ENCODE assay signal across 15 cellular contexts in genomic region chr14:59087240-59087639, GRCh38.
A peak's percentile ranks its signal among the peaks of the same experiment; 100 is the strongest.
DNase-seq lines count a peak whose midpoint lies in the region; TF ChIP-seq lines count a peak whose summit lies in the region.
"Had no signal": no experiment of that assay in that cellular context is flagged by ENCODE, and none has a peak within 500 bp of the region (broad histone marks: within the 10 kb centered on the region; RNA-seq: fewer than 3 reads in every experiment).

No MANE protein-coding gene starts in this region.

- CTCF ChIA-PET in Caco-2 (lab: Charles Lee) = no interaction called here
- CTCF ChIA-PET in activated naive CD4-positive, alpha-beta T cell treated with anti-CD3 and anti-CD28 coated beads, Interleukin-2, amount 10 ng/mL, durations not matched to agents 7 days and 5 days (lab: Charles Lee) = no interaction called here

- no TSS peak for BruUV-seq in Caco-2 (replicated peaks; lab: Mats Ljungman, UMichigan)

- H3K4me3 ChIP-seq in Caco-2 (ENCODE audit: low read depth, low read length) = no peak overlapping the region
- H3K4me3 ChIP-seq: HAP-1 had no signal

- H3K4me1 Mint-ChIP-seq in Caco-2 (ENCODE audit: low read depth, unreplicated experiment) (peaks cover 13% of the 10 kb centered on the region), brain (peaks cover 34% of the 10 kb centered on the region)
- H3K4me1 Mint-ChIP-seq in activated naive CD4-positive, alpha-beta T cell treated with anti-CD3 and anti-CD28 coated beads, Interleukin-2, amount 10 ng/mL, durations not matched to agents 7 days and 5 days = no peaks in the 10 kb centered on the region
- H3K4me1 Mint-ChIP-seq: CD4-positive, alpha-beta memory T cell had no signal

- no peaks in the 10 kb centered on the region for H3K9me3 ChIP-seq in Caco-2
- H3K9me3 ChIP-seq: HAP-1 had no signal

- H3K27me3 ChIP-seq in Caco-2 (replicated peaks; ENCODE audit: control insufficient read depth, insufficient read depth, low read length) = no peaks in the 10 kb centered on the region

- H3K27ac Mint-ChIP-seq in Caco-2 (ENCODE audit: unreplicated experiment) (no peak overlapping the region), brain (peak overlapping the region in 3 of 5 experiments; percentile 43 to 86 (median 83))
- no peak overlapping the region for H3K27ac Mint-ChIP-seq in activated naive CD4-positive, alpha-beta T cell treated with anti-CD3 and anti-CD28 coated beads, Interleukin-2, amount 10 ng/mL, durations not matched to agents 7 days and 5 days
- H3K27ac Mint-ChIP-seq: CD4-positive, alpha-beta memory T cell; HFFc6 had no signal

- POLR2A ChIA-PET in Caco-2 (lab: Charles Lee) = no interaction called here

- intact Hi-C loops in Caco-2 (cut with micrococcal nuclease; ENCODE audit: unreplicated experiment) = no loop called here

- peak overlapping the region; percentile 25 for H3K4me3 Mint-ChIP-seq in Caco-2 (ENCODE audit: unreplicated experiment)
- no peak overlapping the region for H3K4me3 Mint-ChIP-seq in brain
- H3K4me3 Mint-ChIP-seq in activated naive CD4-positive, alpha-beta T cell treated with anti-CD3 and anti-CD28 coated beads, Interleukin-2, amount 10 ng/mL, durations not matched to agents 7 days and 5 days = no peak overlapping the region
- H3K4me3 Mint-ChIP-seq: CD4-positive, alpha-beta memory T cell; HFFc6 had no signal

- no peak for TF ChIP-seq CTCF in Caco-2 (IDR thresholded peaks at IDR 0.05; ENCODE audit: insufficient read depth in 1 of 2, low read depth in 1 of 2, low read length in 1 of 2, severe bottlenecking in 1 of 2, unreplicated experiment in 1 of 2)
- TF ChIP-seq CTCF in brain (conservative IDR thresholded peaks at IDR 0.05) = no peak

- DNase-seq in Caco-2 (no peak), MV-4-11 (lab: John Stamatoyannopoulos, UW) (peak; percentile 52), UCSD-AML1 (lab: John Stamatoyannopoulos, UW; ENCODE audit: unreplicated experiment) (no peak), NCI-H345 treated with DMSO at 0.1 percent for 48 hours (lab: John Stamatoyannopoulos, UW; ENCODE audit: unreplicated experiment) (no peak)
- no peak for DNase-seq in activated naive CD4-positive, alpha-beta T cell treated with anti-CD3 and anti-CD28 coated beads, Interleukin-2, amount 10 ng/mL, durations not matched to agents 7 days and 5 days
- DNase-seq: 8988T; C1 segment of cervical spinal cord; CD4-positive, alpha-beta memory T cell; DMS79; EL; GDM1; GOT3; HFFc6 had no signal

- H3K9me3 Mint-ChIP-seq in Caco-2 (ENCODE audit: unreplicated experiment) (no peaks in the 10 kb centered on the region), brain (peaks cover 0 to 3% (median 0%) of the 10 kb centered on the region in 5 experiments)
- no peaks in the 10 kb centered on the region for H3K9me3 Mint-ChIP-seq in activated naive CD4-positive, alpha-beta T cell treated with anti-CD3 and anti-CD28 coated beads, Interleukin-2, amount 10 ng/mL, durations not matched to agents 7 days and 5 days
- H3K9me3 Mint-ChIP-seq: CD4-positive, alpha-beta memory T cell; HFFc6 had no signal

- peaks cover 8% of the 10 kb centered on the region for H3K4me1 ChIP-seq in Caco-2
- H3K4me1 ChIP-seq: HAP-1 had no signal

- H3K36me3 Mint-ChIP-seq in Caco-2 (ENCODE audit: insufficient read depth, unreplicated experiment) (no peaks in the 10 kb centered on the region), brain (no peaks in the 10 kb centered on the region)
- H3K36me3 Mint-ChIP-seq in activated naive CD4-positive, alpha-beta T cell treated with anti-CD3 and anti-CD28 coated beads, Interleukin-2, amount 10 ng/mL, durations not matched to agents 7 days and 5 days = no peaks in the 10 kb centered on the region
- H3K36me3 Mint-ChIP-seq: CD4-positive, alpha-beta memory T cell had no signal

- no peaks in the 10 kb centered on the region for H3K36me3 ChIP-seq in Caco-2 (ENCODE audit: control insufficient read depth, insufficient read depth, low read length)
- H3K36me3 ChIP-seq: HAP-1 had no signal

- no peaks in the 10 kb centered on the region for H3K27me3 Mint-ChIP-seq in Caco-2 (ENCODE audit: insufficient read depth, unreplicated experiment)
- no peaks in the 10 kb centered on the region for H3K27me3 Mint-ChIP-seq in brain
- H3K27me3 Mint-ChIP-seq in activated naive CD4-positive, alpha-beta T cell treated with anti-CD3 and anti-CD28 coated beads, Interleukin-2, amount 10 ng/mL, durations not matched to agents 7 days and 5 days = peaks cover 8% of the 10 kb centered on the region

Comparison
In these comparisons a context has a peak if more than half of its experiments do, and no peak if none do; other contexts are left out.
1. H3K27ac Mint-ChIP-seq: peak in brain (3 of 5); none in Caco-2 (single experiment) and activated naive CD4-positive, alpha-beta T cell treated with anti-CD3 and anti-CD28 coated beads, Interleukin-2, amount 10 ng/mL, durations not matched to agents 7 days and 5 days (single experiment).